ENCODE assay signal across 11 cellular contexts in the genomic region with DNA sequence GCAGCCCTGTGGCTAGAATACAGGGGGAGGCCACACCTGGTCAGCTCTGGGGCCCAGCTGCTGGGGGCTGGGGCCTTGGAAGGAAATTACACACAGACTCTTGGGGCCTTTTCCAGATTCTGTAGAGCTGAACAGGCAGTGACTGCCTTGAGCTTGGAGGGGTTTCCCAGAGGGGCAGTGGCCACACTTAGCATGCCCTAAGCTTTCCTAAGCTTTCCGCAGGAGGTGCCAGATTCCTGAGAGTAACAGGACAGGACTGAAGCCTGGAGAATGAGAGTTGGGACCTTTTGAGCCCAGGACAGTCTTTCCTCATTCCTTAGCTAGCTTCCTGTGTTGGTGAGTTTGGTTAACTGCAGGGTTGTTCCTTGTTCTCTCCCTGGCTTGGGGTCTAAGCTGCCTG. TPM values are rescaled to one million over a fixed set of nuclear protein-coding genes. Genes with fewer than 3 reads are reported as not detected.
DNase-seq lines count a peak whose midpoint lies in the region; ATAC-seq and TF ChIP-seq lines count a peak whose summit lies in the region.
"Had no signal": no experiment of that assay in that cellular context is flagged by ENCODE, and none has a peak within 500 bp of the region (broad histone marks: within the 10 kb centered on the region; RNA-seq: fewer than 3 reads in every experiment).

No MANE protein-coding gene starts in this region.

- H3K4me3 ChIP-seq in foreskin fibroblast (ENCODE audit: low read depth in 1 of 2, low read length in 2 of 2) (peak overlapping the region; percentile 94 to 96), smooth muscle cell (peak overlapping the region; percentile 91)

- no peaks in the 10 kb centered on the region for H3K27me3 Mint-ChIP-seq in activated CD8-positive, alpha-beta memory T cell treated with anti-CD3 and anti-CD28 coated beads, Interleukin-2, amount 10 ng/mL, durations not matched to agents 7 days and 5 days
- H3K27me3 Mint-ChIP-seq in activated CD4-positive, alpha-beta memory T cell treated with anti-CD3 and anti-CD28 coated beads for 36 hours: no peaks in the 10 kb centered on the region

- no peaks in the 10 kb centered on the region for H3K9me3 ChIP-seq in smooth muscle cell (replicated peaks; ENCODE audit: low read depth)

- H3K4me1 Mint-ChIP-seq in activated CD8-positive, alpha-beta memory T cell treated with anti-CD3 and anti-CD28 coated beads, Interleukin-2, amount 10 ng/mL, durations not matched to agents 7 days and 5 days: peaks cover 17% of the 10 kb centered on the region
- peaks cover 18% of the 10 kb centered on the region for H3K4me1 Mint-ChIP-seq in activated CD4-positive, alpha-beta memory T cell treated with anti-CD3 and anti-CD28 coated beads for 36 hours (ENCODE audit: low read depth)

- CTCF ChIA-PET in activated CD8-positive, alpha-beta memory T cell treated with anti-CD3 and anti-CD28 coated beads, Interleukin-2, amount 10 ng/mL, durations not matched to agents 7 days and 5 days (lab: Charles Lee): interaction anchor here (0.9 to 2.0 kb wide), 2 partner anchors 30 to 343 kb away, joined by 3 to 8 read pairs; a partner anchor contains a TSS
- CTCF ChIA-PET in activated CD4-positive, alpha-beta memory T cell treated with anti-CD3 and anti-CD28 coated beads for 36 hours (lab: Charles Lee): interaction anchor here (0.7 to 1.8 kb wide), 7 partner anchors 10 to 140 kb away, joined by 3 to 12 read pairs (median 3); a partner anchor contains a TSS

- no peaks in the 10 kb centered on the region for H3K36me3 ChIP-seq in smooth muscle cell (ENCODE audit: low read depth)

- ATAC-seq in activated CD8-positive, alpha-beta memory T cell treated with anti-CD3 and anti-CD28 coated beads, Interleukin-2, amount 10 ng/mL, durations not matched to agents 7 days and 5 days: no peak
- ATAC-seq in HG03045 (IDR thresholded peaks at IDR 0.05; ENCODE audit: unreplicated experiment): no peak
- ATAC-seq: activated CD4-positive, CD25-positive, alpha-beta regulatory T cell treated with anti-CD3 and anti-CD28 coated beads, Interleukin-2, amount 50 U/mL, for 24 hours had no signal

- no peak overlapping the region for H2AFZ ChIP-seq in smooth muscle cell (ENCODE audit: low read depth)

- peak overlapping the region; percentile 93 for H3K4me2 ChIP-seq in smooth muscle cell

- no peak for DNase-seq in activated CD8-positive, alpha-beta memory T cell treated with anti-CD3 and anti-CD28 coated beads, Interleukin-2, amount 10 ng/mL, durations not matched to agents 7 days and 5 days
- DNase-seq in activated CD8-positive, alpha-beta memory T cell treated with anti-CD3 and anti-CD28 coated beads, Interleukin-2, amount 50 U/mL, for 48 hours: no peak
- DNase-seq in activated CD4-positive, alpha-beta memory T cell treated with anti-CD3 and anti-CD28 coated beads for 36 hours: no peak
- DNase-seq in foreskin fibroblast (no peak), smooth muscle cell (lab: John Stamatoyannopoulos, UW; ENCODE audit: unreplicated experiment) (no peak), cerebellar nuclear complex (lab: John Stamatoyannopoulos, UW) (no peak), NOMO-1 (lab: John Stamatoyannopoulos, UW; ENCODE audit: unreplicated experiment in 2 of 2) (no peak)
- DNase-seq: NCI-H2171, occipital lobe had no signal

- H4K20me1 ChIP-seq in smooth muscle cell (ENCODE audit: low read depth): no peaks in the 10 kb centered on the region

- no peak overlapping the region for H3K9ac ChIP-seq in smooth muscle cell (ENCODE audit: low read depth)

- peaks cover 1% of the 10 kb centered on the region for H3K9me3 Mint-ChIP-seq in activated CD8-positive, alpha-beta memory T cell treated with anti-CD3 and anti-CD28 coated beads, Interleukin-2, amount 10 ng/mL, durations not matched to agents 7 days and 5 days (ENCODE audit: low read depth)
- no peaks in the 10 kb centered on the region for H3K9me3 Mint-ChIP-seq in activated CD4-positive, alpha-beta memory T cell treated with anti-CD3 and anti-CD28 coated beads for 36 hours

- no peaks in the 10 kb centered on the region for H3F3A ChIP-seq in smooth muscle cell (ENCODE audit: low read depth)

- POLR2A ChIA-PET in activated CD4-positive, alpha-beta memory T cell treated with anti-CD3 and anti-CD28 coated beads for 36 hours (lab: Charles Lee): interaction anchor here (1.0 to 1.9 kb wide), 4 partner anchors 17 to 104 kb away, joined by 3 to 7 read pairs (median 3); a partner anchor contains a TSS

- no peak for TF ChIP-seq CTCF in foreskin fibroblast (IDR thresholded peaks at IDR 0.05; ENCODE audit: low read depth, low read length)
- TF ChIP-seq CTCF in smooth muscle cell (IDR thresholded peaks at IDR 0.05; ENCODE audit: borderline replicate concordance, insufficient read depth, poor library complexity, severe bottlenecking): no peak

- peak overlapping the region; percentile 91 for H3K27ac Mint-ChIP-seq in activated CD8-positive, alpha-beta memory T cell treated with anti-CD3 and anti-CD28 coated beads, Interleukin-2, amount 10 ng/mL, durations not matched to agents 7 days and 5 days
- H3K27ac Mint-ChIP-seq in activated CD4-positive, alpha-beta memory T cell treated with anti-CD3 and anti-CD28 coated beads for 36 hours: peak overlapping the region; percentile 6

- H3K4me1 ChIP-seq in smooth muscle cell (ENCODE audit: low read depth): peaks cover 6% of the 10 kb centered on the region

- peak overlapping the region; percentile 90 for H3K4me3 Mint-ChIP-seq in activated CD8-positive, alpha-beta memory T cell treated with anti-CD3 and anti-CD28 coated beads, Interleukin-2, amount 10 ng/mL, durations not matched to agents 7 days and 5 days
- H3K4me3 Mint-ChIP-seq in activated CD4-positive, alpha-beta memory T cell treated with anti-CD3 and anti-CD28 coated beads for 36 hours: peak overlapping the region; percentile 80

- no peaks in the 10 kb centered on the region for H3K27me3 ChIP-seq in smooth muscle cell (ENCODE audit: low read depth)

- WGBS in smooth muscle cell (ENCODE audit: low lambda C conversion rate): 96% methylated on average over 1 of the region's 1 CpG

- peaks cover 5% of the 10 kb centered on the region for H3K36me3 Mint-ChIP-seq in activated CD8-positive, alpha-beta memory T cell treated with anti-CD3 and anti-CD28 coated beads, Interleukin-2, amount 10 ng/mL, durations not matched to agents 7 days and 5 days
- H3K36me3 Mint-ChIP-seq in activated CD4-positive, alpha-beta memory T cell treated with anti-CD3 and anti-CD28 coated beads for 36 hours: peaks cover 4% of the 10 kb centered on the region

- H3K79me2 ChIP-seq in smooth muscle cell (ENCODE audit: low read depth): peaks cover 12% of the 10 kb centered on the region

- no peak overlapping the region for H3K27ac ChIP-seq in smooth muscle cell (ENCODE audit: low read depth)

- intact Hi-C loops in activated CD4-positive, alpha-beta memory T cell treated with anti-CD3 and anti-CD28 coated beads for 36 hours (cut with micrococcal nuclease): loop anchor here (5.0 kb wide), 1 partner anchor 39 kb away; a partner anchor contains a TSS

RNA-seq across cellular contexts. Expression of a gene that starts 1.4 kb away (rescaled TPM):
- total RNA-seq in activated CD8-positive, alpha-beta memory T cell treated with anti-CD3 and anti-CD28 coated beads, Interleukin-2, amount 10 ng/mL, durations not matched to agents 7 days and 5 days: 10 to 100 TPM; 21.5 to 22.2 TPM
- total RNA-seq in activated CD4-positive, alpha-beta memory T cell treated with anti-CD3 and anti-CD28 coated beads for 36 hours: 10 to 100 TPM; 14.6 to 14.9 TPM
- 7.6 and 25.5 TPM in 2 replicates for total RNA-seq in smooth muscle cell
- polyA plus RNA-seq in smooth muscle cell: 27.4 and 29.3 TPM in 2 replicates

RNA-seq across cellular contexts. Expression of a gene that starts 16.7 kb away (rescaled TPM):
- total RNA-seq in activated CD8-positive, alpha-beta memory T cell treated with anti-CD3 and anti-CD28 coated beads, Interleukin-2, amount 10 ng/mL, durations not matched to agents 7 days and 5 days: 10 to 100 TPM; 17.7 to 18.2 TPM
- total RNA-seq in activated CD4-positive, alpha-beta memory T cell treated with anti-CD3 and anti-CD28 coated beads for 36 hours: 10 to 100 TPM; 16.2 to 18.0 TPM
- 35.1 and 38.4 TPM in 2 replicates for total RNA-seq in smooth muscle cell
- 30.6 and 34.6 TPM in 2 replicates for polyA plus RNA-seq in smooth muscle cell

RNA-seq across cellular contexts. Expression of a gene that starts 29.9 kb away (rescaled TPM):
- 10 to 100 TPM; 19.0 to 22.3 TPM for total RNA-seq in activated CD8-positive, alpha-beta memory T cell treated with anti-CD3 and anti-CD28 coated beads, Interleukin-2, amount 10 ng/mL, durations not matched to agents 7 days and 5 days
- 10 to 100 TPM; 13.8 to 14.2 TPM for total RNA-seq in activated CD4-positive, alpha-beta memory T cell treated with anti-CD3 and anti-CD28 coated beads for 36 hours
- 10.8 and 18.4 TPM in 2 replicates for total RNA-seq in smooth muscle cell
- 30.5 and 35.1 TPM in 2 replicates for polyA plus RNA-seq in smooth muscle cell

RNA-seq across cellular contexts. Expression of a gene that starts 41.1 kb away (rescaled TPM):
- total RNA-seq in activated CD8-positive, alpha-beta memory T cell treated with anti-CD3 and anti-CD28 coated beads, Interleukin-2, amount 10 ng/mL, durations not matched to agents 7 days and 5 days: 100 to 1,000 TPM in 1 of 2 experiments, 10 to 100 TPM in 1; 83.3 to 104 TPM
- 10 to 100 TPM; 89.2 to 94.2 TPM for total RNA-seq in activated CD4-positive, alpha-beta memory T cell treated with anti-CD3 and anti-CD28 coated beads for 36 hours
- total RNA-seq in smooth muscle cell: 6.2 and 8.7 TPM in 2 replicates
- polyA plus RNA-seq in smooth muscle cell: 44.8 and 50.4 TPM in 2 replicates
